In genomic region chrX:133045986-133046385, GRCh38 we compare ENCODE assay signal across 10 cellular contexts. TPM values are rescaled to one million over a fixed set of nuclear protein-coding genes. Genes with fewer than 3 reads are reported as not detected.
DNase-seq lines count a peak whose midpoint lies in the region; ATAC-seq and TF ChIP-seq lines count a peak whose summit lies in the region.
"Had no signal": no experiment of that assay in that cellular context is flagged by ENCODE, and none has a peak within 500 bp of the region (broad histone marks: within the 10 kb centered on the region; RNA-seq: fewer than 3 reads in every experiment).

No MANE protein-coding gene starts in this region.

- no peak overlapping the region for H3K18ac ChIP-seq in H9 (ENCODE audit: insufficient read length, low read depth, low read length)

- H3K9me3 Mint-ChIP-seq in H9 (peaks cover 2% of the 10 kb centered on the region in 2 experiments; a peak in 2 of 5 replicates), progenitor cell of endocrine pancreas (ENCODE audit: low read depth) (no peaks in the 10 kb centered on the region)

- no peaks in the 10 kb centered on the region for H3K79me2 ChIP-seq in H9 (ENCODE audit: insufficient read depth, low read length)
- no peaks in the 10 kb centered on the region for H3K79me2 ChIP-seq in OCI-LY3 (ENCODE audit: low read length)

- H3K27me3 ChIP-seq in H9 (ENCODE audit: insufficient read depth, low read length) (no peaks in the 10 kb centered on the region), OCI-LY3 (ENCODE audit: low read depth, low read length) (no peaks in the 10 kb centered on the region)

- WGBS in H9 (ENCODE audit: extremely low coverage, insufficient read length, low lambda C conversion rate) = no CpG with 5 or more reads among the region's 2 CpGs

- H4K91ac ChIP-seq in H9 (ENCODE audit: insufficient read length, low read depth, low read length) = no peak overlapping the region

- no peak overlapping the region for H3T11ph ChIP-seq in H9 (ENCODE audit: low read length)

- H3K4me2 ChIP-seq in H9 (ENCODE audit: insufficient read depth, insufficient read length, low read length) (no peak overlapping the region), OCI-LY3 (ENCODE audit: low read length) (no peak overlapping the region)

- H2BK120ac ChIP-seq in H9 (ENCODE audit: low read depth, low read length, poor library complexity, severe bottlenecking) = no peak overlapping the region

- H2AK5ac ChIP-seq in H9 (ENCODE audit: insufficient read length, low read length) = no peak overlapping the region

- no peak overlapping the region for H3K4me3 Mint-ChIP-seq in H9
- H3K4me3 Mint-ChIP-seq in progenitor cell of endocrine pancreas (ENCODE audit: low read depth) = no peak overlapping the region

- H2BK15ac ChIP-seq in H9 (ENCODE audit: low read depth, low read length) = no peak overlapping the region

- H3K36me3 Mint-ChIP-seq in H9 (ENCODE audit: insufficient read depth in 1 of 3, low read depth in 3 of 3) (no peaks in the 10 kb centered on the region; a peak in 1 of 7 replicates), progenitor cell of endocrine pancreas (ENCODE audit: insufficient read depth) (no peaks in the 10 kb centered on the region)

- H3K4me1 Mint-ChIP-seq in H9 (peaks cover 7 to 8% of the 10 kb centered on the region in 2 experiments), progenitor cell of endocrine pancreas (ENCODE audit: low read depth) (peaks cover 17% of the 10 kb centered on the region)

- H3K4ac ChIP-seq in H9 (ENCODE audit: low read depth, low read length) = no peak overlapping the region

- no peak overlapping the region for H4K5ac ChIP-seq in H9 (ENCODE audit: insufficient read length, low read depth, low read length)

- no peak overlapping the region for H2BK5ac ChIP-seq in H9 (ENCODE audit: insufficient read length, low read length)

- H3K23ac ChIP-seq in H9 (ENCODE audit: insufficient read length, low read depth, low read length) = no peak overlapping the region

- H3K27ac Mint-ChIP-seq in H9 (no peak overlapping the region), progenitor cell of endocrine pancreas (no peak overlapping the region)

- H2BK20ac ChIP-seq in H9 (ENCODE audit: low read depth, low read length, poor library complexity, severe bottlenecking) = no peak overlapping the region

- H3K27me3 Mint-ChIP-seq in H9 (ENCODE audit: low read depth) = peaks cover 3% of the 10 kb centered on the region; the same call in 1 of the 2 replicates
- H3K27me3 Mint-ChIP-seq in progenitor cell of endocrine pancreas = no peaks in the 10 kb centered on the region

- H4K8ac ChIP-seq in H9 (replicated peaks; ENCODE audit: insufficient read length, low read depth, low read length) = no peak overlapping the region

- ATAC-seq in GM21825 (IDR thresholded peaks at IDR 0.05; ENCODE audit: unreplicated experiment) (no peak), GM21447 (IDR thresholded peaks at IDR 0.05; ENCODE audit: unreplicated experiment) (no peak)

- H3K9ac ChIP-seq in H9 (ENCODE audit: extremely low read depth, insufficient read length, low read length) = no peak overlapping the region
- no peak overlapping the region for H3K9ac ChIP-seq in OCI-LY3 (ENCODE audit: low read length)

- TF ChIP-seq CTCF in H9 (conservative IDR thresholded peaks at IDR 0.05) = peak; percentile 76
- TF ChIP-seq CTCF in OCI-LY3 (IDR thresholded peaks at IDR 0.05; ENCODE audit: low read depth, low read length) = peak; percentile 43
- peak; percentile 65 for TF ChIP-seq CTCF in epithelial cell of proximal tubule (conservative IDR thresholded peaks at IDR 0.05; ENCODE audit: low read depth, low read length)
- peak; percentile 57 for TF ChIP-seq CTCF in progenitor cell of endocrine pancreas (IDR thresholded peaks at IDR 0.05; ENCODE audit: unreplicated experiment)

- H2BK12ac ChIP-seq in H9 (ENCODE audit: insufficient read length, low read depth, low read length) = no peak overlapping the region

- H2AFZ ChIP-seq in H9 (ENCODE audit: low read length) = no peak overlapping the region
- no peak overlapping the region for H2AFZ ChIP-seq in OCI-LY3 (ENCODE audit: low read depth, low read length)

- H3K27ac ChIP-seq in H9 (ENCODE audit: insufficient read length, low read depth, low read length) = no peak overlapping the region
- H3K27ac ChIP-seq in OCI-LY3 (ENCODE audit: low read length) = no peak overlapping the region

- H4K20me1 ChIP-seq in H9 (ENCODE audit: control insufficient read depth, insufficient read depth, insufficient read length) (no peaks in the 10 kb centered on the region), OCI-LY3 (ENCODE audit: insufficient read depth, low read length) (no peaks in the 10 kb centered on the region)

- no peak for DNase-seq in H9
- no peak for DNase-seq in epithelial cell of proximal tubule (ENCODE audit: low read depth)
- no peak for DNase-seq in progenitor cell of endocrine pancreas (ENCODE audit: low spot score, unreplicated experiment)
- DNase-seq in NCI-H187 (lab: John Stamatoyannopoulos, UW) = no peak
- DNase-seq: NCI-H1436 treated with DMSO at 0.1 percent for 48 hours had no signal

- no peaks in the 10 kb centered on the region for H3K36me3 ChIP-seq in OCI-LY3 (replicated peaks; ENCODE audit: low read depth, low read length)

- H3K14ac ChIP-seq in H9 (ENCODE audit: insufficient read depth, low read length) = no peak overlapping the region

- H3K4me3 ChIP-seq in OCI-LY3 (ENCODE audit: low read length) (no peak overlapping the region), epithelial cell of proximal tubule (ENCODE audit: low read depth, low read length) (no peak overlapping the region)

- H3K23me2 ChIP-seq in H9 (ENCODE audit: insufficient read length, low read depth, low read length, poor library complexity, severe bottlenecking) = no peaks in the 10 kb centered on the region

- H3K56ac ChIP-seq in H9 (ENCODE audit: insufficient read length, low read depth, low read length) = no peak overlapping the region

- no peaks in the 10 kb centered on the region for H3K4me1 ChIP-seq in H9 (ENCODE audit: insufficient read depth, low read length)
- H3K4me1 ChIP-seq in OCI-LY3 (ENCODE audit: low read length) = no peaks in the 10 kb centered on the region

- no peaks in the 10 kb centered on the region for H3K9me3 ChIP-seq in H9 (ENCODE audit: control insufficient read depth, low read depth, low read length)
- no peaks in the 10 kb centered on the region for H3K9me3 ChIP-seq in OCI-LY3 (ENCODE audit: insufficient read depth, low read length)

- H3K79me1 ChIP-seq in H9 (ENCODE audit: insufficient read depth, low read depth, low read length, poor library complexity, severe bottlenecking) = no peaks in the 10 kb centered on the region

RNA-seq across cellular contexts. Expression of gene USP26, which starts 50.9 kb away (rescaled TPM):
- total RNA-seq in H9 (2021) = not detected in 2 replicates
- not detected in 2 replicates for total RNA-seq in epithelial cell of proximal tubule
- not detected in 2 replicates for total RNA-seq in progenitor cell of endocrine pancreas
- total RNA-seq: mesenteric fat pad; T-helper 2 cell treated with Interferon-gamma antibody and Interleukin-4, amounts not matched to agents 100 ng/mL and 5 ng/mL, for 36 hours had no signal
